In the genomic region with DNA sequence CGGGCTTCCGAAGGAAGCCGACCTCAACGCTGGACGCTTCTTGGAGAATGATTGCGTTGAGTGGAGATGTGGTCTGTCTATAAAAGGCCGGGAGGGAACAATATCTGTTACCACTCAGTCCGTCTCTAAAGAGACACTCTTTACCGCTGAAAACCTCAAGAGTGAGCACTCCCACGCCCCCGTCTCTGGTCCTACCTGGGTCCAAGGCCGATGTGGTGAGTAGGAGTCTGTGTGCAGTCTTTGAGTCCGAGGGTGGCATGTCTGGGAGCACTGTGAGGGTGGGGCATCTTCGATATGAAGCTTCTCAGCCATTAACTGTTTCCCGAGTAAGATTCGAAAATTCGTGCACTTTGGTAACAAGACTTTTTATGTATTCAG, we compare ENCODE assay signal across 8 cellular contexts. TPM values are rescaled to one million over a fixed set of nuclear protein-coding genes. Genes with fewer than 3 reads are reported as not detected.
A peak's percentile ranks its signal among the peaks of the same experiment; 100 is the strongest.
DNase-seq lines count a peak whose midpoint lies in the region; ATAC-seq and TF ChIP-seq lines count a peak whose summit lies in the region.

No MANE protein-coding gene starts in this region.

- POLR2A ChIA-PET in CD8-positive, alpha-beta T cell (lab: Charles Lee) = interaction anchor here (1.0 to 1.5 kb wide), 5 partner anchors 28 to 213 kb away, joined by 3 to 4 read pairs (median 3); a partner anchor contains a TSS

- H3K27ac ChIP-seq in CD8-positive, alpha-beta T cell (ENCODE audit: low read depth, low read length) = peak overlapping the region; percentile 55
- peak overlapping the region; percentile 2 for H3K27ac ChIP-seq in right cardiac atrium (ENCODE audit: low read length)

- peaks cover 10% of the 10 kb centered on the region for H3K4me1 ChIP-seq in CD8-positive, alpha-beta T cell (ENCODE audit: insufficient read depth, low read length)
- H3K4me1 ChIP-seq in right cardiac atrium (ENCODE audit: control insufficient read depth, insufficient read depth, low read length) = no peaks in the 10 kb centered on the region

- peak overlapping the region; percentile 82 for H3K4me3 ChIP-seq in CD8-positive, alpha-beta T cell (ENCODE audit: low read depth, low read length)
- H3K4me3 ChIP-seq in right cardiac atrium (ENCODE audit: low read length) = peak overlapping the region; percentile 88

- peak in 2 of 7 experiments; percentile 2 to 9 for DNase-seq in CD8-positive, alpha-beta T cell
- DNase-seq in NCI-H345 (lab: John Stamatoyannopoulos, UW) = peak; percentile 28
- peak in 1 of 3 donors; percentile 45 for DNase-seq in right cardiac atrium
- DNase-seq in sciatic nerve (ENCODE audit: low spot score) = no peak

- peak; percentile 24 for ATAC-seq in CD8-positive, alpha-beta T cell
- ATAC-seq in GM21723 (IDR thresholded peaks at IDR 0.05; ENCODE audit: unreplicated experiment) (peak; percentile 15), right cardiac atrium (peak; percentile 37 to 66), sciatic nerve (peak; percentile 60), HG03469 (IDR thresholded peaks at IDR 0.05; ENCODE audit: unreplicated experiment) (no peak), GM18870 (IDR thresholded peaks at IDR 0.05; ENCODE audit: unreplicated experiment) (no peak)

- H3K9me3 Mint-ChIP-seq in CD8-positive, alpha-beta T cell = peaks cover 31% of the 10 kb centered on the region
- H3K9me3 Mint-ChIP-seq in activated naive CD8-positive, alpha-beta T cell (ENCODE audit: low read depth) = peaks cover 28% of the 10 kb centered on the region

- 3% methylated on average over 17 of the region's 17 CpGs for WGBS in right cardiac atrium

- H3K4me3 Mint-ChIP-seq in CD8-positive, alpha-beta T cell = peak overlapping the region; percentile 87
- peak overlapping the region; percentile 88 for H3K4me3 Mint-ChIP-seq in activated naive CD8-positive, alpha-beta T cell

- H3K36me3 Mint-ChIP-seq in CD8-positive, alpha-beta T cell = peaks cover 38% of the 10 kb centered on the region
- H3K36me3 Mint-ChIP-seq in activated naive CD8-positive, alpha-beta T cell = peaks cover 26% of the 10 kb centered on the region

- CTCF ChIA-PET in CD8-positive, alpha-beta T cell (lab: Charles Lee) = interaction anchor here (2.5 kb wide), 1 partner anchor 54 kb away, joined by 9 read pairs; a partner anchor contains a TSS

- H3K4me1 Mint-ChIP-seq in CD8-positive, alpha-beta T cell (ENCODE audit: low read depth) = peaks cover 24% of the 10 kb centered on the region
- peaks cover 27% of the 10 kb centered on the region for H3K4me1 Mint-ChIP-seq in activated naive CD8-positive, alpha-beta T cell (ENCODE audit: low read depth)

- peaks cover 16% of the 10 kb centered on the region for H3K9me3 ChIP-seq in CD8-positive, alpha-beta T cell (ENCODE audit: low read length)
- peaks cover under 1% of the 10 kb centered on the region for H3K9me3 ChIP-seq in right cardiac atrium (ENCODE audit: control insufficient read depth, low read length)

- H3K27me3 ChIP-seq in CD8-positive, alpha-beta T cell (ENCODE audit: insufficient read depth, low read length) = no peaks in the 10 kb centered on the region
- no peaks in the 10 kb centered on the region for H3K27me3 ChIP-seq in right cardiac atrium (ENCODE audit: control insufficient read depth, insufficient read depth)

- peak overlapping the region; percentile 84 for H3K27ac Mint-ChIP-seq in CD8-positive, alpha-beta T cell
- H3K27ac Mint-ChIP-seq in activated naive CD8-positive, alpha-beta T cell = peak overlapping the region; percentile 69

- H3K27me3 Mint-ChIP-seq in CD8-positive, alpha-beta T cell (ENCODE audit: low read depth) = no peaks in the 10 kb centered on the region
- H3K27me3 Mint-ChIP-seq in activated naive CD8-positive, alpha-beta T cell = no peaks in the 10 kb centered on the region

- intact Hi-C loops in CD8-positive, alpha-beta T cell (cut with DNase I, micrococcal nuclease) = loop anchor here (1.0 to 2.0 kb wide), 4 partner anchors 27 to 54 kb away; a partner anchor contains a TSS
- intact Hi-C loops in right cardiac atrium (cut with DNase I) = no loop called here
- intact Hi-C loops in sciatic nerve (cut with DNase I) = no loop called here

- no peaks in the 10 kb centered on the region for H3K36me3 ChIP-seq in CD8-positive, alpha-beta T cell (ENCODE audit: insufficient read depth, low read length)

- no peak for TF ChIP-seq CTCF in CD8-positive, alpha-beta T cell (IDR thresholded peaks at IDR 0.05)

RNA-seq across cellular contexts. Expression of a gene that starts 0.6 kb away (rescaled TPM):
- under 1 TPM; 0.64 to 0.92 TPM for total RNA-seq in CD8-positive, alpha-beta T cell
- 1 to 10 TPM; 1.7 to 2.8 (median 2.4) TPM for total RNA-seq in right cardiac atrium
- 1.8 TPM for polyA plus RNA-seq in right cardiac atrium
- total RNA-seq in sciatic nerve = 5.1 TPM

RNA-seq across cellular contexts. Expression of a gene that starts 27.4 kb away (rescaled TPM):
- 1 to 10 TPM; 3.4 to 4.2 TPM for total RNA-seq in CD8-positive, alpha-beta T cell
- total RNA-seq in right cardiac atrium = 1 to 10 TPM in 3 of 4 donors, under 1 TPM in 1; 0.63 to 1.2 (median 1.1) TPM
- 0.29 TPM for polyA plus RNA-seq in right cardiac atrium
- 1.6 TPM for total RNA-seq in sciatic nerve

RNA-seq across cellular contexts. Expression of a gene that starts 30.9 kb away (rescaled TPM):
- 1 to 10 TPM; 6.7 to 7.6 TPM for total RNA-seq in CD8-positive, alpha-beta T cell
- 1 to 10 TPM; 3.6 to 6.3 (median 4.8) TPM for total RNA-seq in right cardiac atrium
- polyA plus RNA-seq in right cardiac atrium = 3.4 TPM
- total RNA-seq in sciatic nerve = 5.2 TPM

RNA-seq across cellular contexts. Expression of a gene that starts 53.8 kb away (rescaled TPM):
- 1 to 10 TPM; 2.9 TPM for total RNA-seq in CD8-positive, alpha-beta T cell
- total RNA-seq in right cardiac atrium (1 to 10 TPM; 6.7 to 8.8 (median 7.7) TPM), sciatic nerve (7.0 TPM)
- polyA plus RNA-seq in right cardiac atrium = 6.0 TPM

Comparison
In these comparisons a context has a peak if more than half of its experiments do, and no peak if none do; other contexts are left out.
1. ATAC-seq: peak in CD8-positive, alpha-beta T cell (single experiment), GM21723 (single experiment), right cardiac atrium (2 of 2) and sciatic nerve (single experiment); none in HG03469 (single experiment) and GM18870 (single experiment).
2. intact Hi-C loops: an anchor here in CD8-positive, alpha-beta T cell (1.0 to 2.0 kb wide); none called in right cardiac atrium and sciatic nerve.